ENCODE assay signal across 10 cellular contexts in the genomic region with DNA sequence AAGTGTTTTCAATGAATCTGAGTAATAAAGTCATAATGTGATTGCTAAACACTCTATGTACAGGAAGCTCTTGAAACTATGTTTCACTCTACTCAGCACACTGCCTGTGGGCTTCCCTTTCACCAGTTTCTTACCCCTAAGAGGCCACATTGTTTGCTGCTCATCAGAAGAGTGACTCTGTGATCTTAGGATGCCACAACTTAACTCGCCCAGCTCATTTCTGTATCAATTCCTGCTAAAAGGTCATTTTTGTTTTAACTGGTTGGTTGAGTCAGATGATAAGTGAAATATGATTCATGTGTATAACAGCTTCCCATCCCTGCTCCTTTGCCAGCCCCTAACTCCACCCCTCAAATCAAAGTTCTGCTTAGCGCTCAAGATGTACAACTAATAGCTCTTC. TPM values are rescaled to one million over a fixed set of nuclear protein-coding genes. Genes with fewer than 3 reads are reported as not detected.
A peak's percentile ranks its signal among the peaks of the same experiment; 100 is the strongest.
DNase-seq lines count a peak whose midpoint lies in the region; ATAC-seq and TF ChIP-seq lines count a peak whose summit lies in the region.
"Had no signal": no experiment of that assay in that cellular context is flagged by ENCODE, and none has a peak within 500 bp of the region (broad histone marks: within the 10 kb centered on the region; RNA-seq: fewer than 3 reads in every experiment).

No MANE protein-coding gene starts in this region.

- no peak overlapping the region for H3K4me3 ChIP-seq in suprapubic skin
- H3K4me3 ChIP-seq: breast epithelium, SK-N-MC had no signal

- WGBS in suprapubic skin = 64% methylated on average over 2 of the region's 2 CpGs

- H3K36me3 Mint-ChIP-seq in T-helper 2 cell treated with Interferon-gamma antibody and Interleukin-4, amounts not matched to agents 5 μg/mL and 100 μg/mL, for 36 hours (ENCODE audit: low read depth) = no peaks in the 10 kb centered on the region

- H3K9me3 ChIP-seq in suprapubic skin = no peaks in the 10 kb centered on the region
- H3K9me3 ChIP-seq: breast epithelium had no signal

- peaks cover 4% of the 10 kb centered on the region for H3K27me3 ChIP-seq in suprapubic skin
- H3K27me3 ChIP-seq: breast epithelium had no signal

- peak; percentile 21 to 54 for DNase-seq in activated CD4-positive, alpha-beta T cell treated with anti-CD3 and anti-CD28 coated beads, Interleukin-2, amount 50 U/mL, for 48 hours
- DNase-seq in activated CD4-positive, alpha-beta T cell treated with anti-CD3 and anti-CD28 coated beads for 4 hours = no peak
- peak; percentile 69 for DNase-seq in T-helper 2 cell treated with Interferon-gamma antibody and Interleukin-4, amounts not matched to agents 5 μg/mL and 100 μg/mL, for 36 hours (ENCODE audit: low spot score)
- peak; percentile 40 to 41 for DNase-seq in stimulated activated CD8-positive, alpha-beta memory T cell treated with anti-CD3 and anti-CD28 coated beads, Interleukin-15, amount 100 ng/mL, for 48 hours (ENCODE audit: low read depth in 2 of 2)
- DNase-seq in 8988T (no peak), suprapubic skin (ENCODE audit: low spot score in 2 of 2) (no peak)
- no peak for DNase-seq in effector CD4-positive, alpha-beta T cell

- TF ChIP-seq CTCF in suprapubic skin (IDR thresholded peaks at IDR 0.05) = no peak

- no peak for TF ChIP-seq POLR2A in suprapubic skin (IDR thresholded peaks at IDR 0.05)

- H3K4me1 ChIP-seq in suprapubic skin = no peaks in the 10 kb centered on the region
- H3K4me1 ChIP-seq: breast epithelium had no signal

- no peaks in the 10 kb centered on the region for H3K36me3 ChIP-seq in suprapubic skin
- H3K36me3 ChIP-seq: breast epithelium had no signal

- H3K9me3 Mint-ChIP-seq in T-helper 2 cell treated with Interferon-gamma antibody and Interleukin-4, amounts not matched to agents 5 μg/mL and 100 μg/mL, for 36 hours = no peaks in the 10 kb centered on the region

- no peak overlapping the region for H3K27ac Mint-ChIP-seq in T-helper 2 cell treated with Interferon-gamma antibody and Interleukin-4, amounts not matched to agents 5 μg/mL and 100 μg/mL, for 36 hours

- H3K27me3 Mint-ChIP-seq in T-helper 2 cell treated with Interferon-gamma antibody and Interleukin-4, amounts not matched to agents 5 μg/mL and 100 μg/mL, for 36 hours (ENCODE audit: low read depth) = peaks cover 4% of the 10 kb centered on the region

- H3K27ac ChIP-seq in suprapubic skin = no peak overlapping the region
- H3K27ac ChIP-seq: breast epithelium, SK-N-MC had no signal

- H3K4me3 Mint-ChIP-seq in T-helper 2 cell treated with Interferon-gamma antibody and Interleukin-4, amounts not matched to agents 5 μg/mL and 100 μg/mL, for 36 hours = no peak overlapping the region

- TF ChIP-seq EP300 in suprapubic skin (IDR thresholded peaks at IDR 0.05) = no peak

- peaks cover 17% of the 10 kb centered on the region for H3K4me1 Mint-ChIP-seq in T-helper 2 cell treated with Interferon-gamma antibody and Interleukin-4, amounts not matched to agents 5 μg/mL and 100 μg/mL, for 36 hours (ENCODE audit: low read depth)

- ATAC-seq in HG02870 (IDR thresholded peaks at IDR 0.05; ENCODE audit: unreplicated experiment) = peak; percentile 99

RNA-seq across cellular contexts. Expression of a gene that starts 9.8 kb away (rescaled TPM):
- total RNA-seq in suprapubic skin = 10 to 100 TPM; 12.1 to 31.1 (median 19.0) TPM

RNA-seq across cellular contexts. Expression of a gene that starts 17.0 kb away (rescaled TPM):
- under 1 TPM in 1 of 4 donors, not detected in 3; 0.48 TPM for total RNA-seq in suprapubic skin

Comparison
In these comparisons a context has a peak if more than half of its experiments do, and no peak if none do; other contexts are left out.
1. DNase-seq: peak in activated CD4-positive, alpha-beta T cell treated with anti-CD3 and anti-CD28 coated beads, Interleukin-2, amount 50 U/mL, for 48 hours (2 of 2), T-helper 2 cell treated with Interferon-gamma antibody and Interleukin-4, amounts not matched to agents 5 μg/mL and 100 μg/mL, for 36 hours (single experiment) and stimulated activated CD8-positive, alpha-beta memory T cell treated with anti-CD3 and anti-CD28 coated beads, Interleukin-15, amount 100 ng/mL, for 48 hours (2 of 2); none in activated CD4-positive, alpha-beta T cell treated with anti-CD3 and anti-CD28 coated beads for 4 hours (0 of 2), 8988T (single experiment), effector CD4-positive, alpha-beta T cell (single experiment) and suprapubic skin (0 of 2).